8 cellular contexts compared by ENCODE assay signal in genomic region chr1:233326995-233327937, GRCh38. TPM values are rescaled to one million over a fixed set of nuclear protein-coding genes. Genes with fewer than 3 reads are reported as not detected.
DNase-seq lines count a peak whose midpoint lies in the region; ATAC-seq lines count a peak whose summit lies in the region.

TSS of gene MAP3K21 (plus strand) at chr1:233327724. CDS start at chr1:233328029, 305 bp downstream.

- H3K27me3 Mint-ChIP-seq in activated CD4-positive, alpha-beta T cell treated with anti-CD3 and anti-CD28 coated beads, Interleukin-2, amount 10 ng/mL, durations not matched to agents 7 days and 5 days, result peaks cover 24% of the 10 kb centered on the region
- peaks cover 3% of the 10 kb centered on the region for H3K27me3 Mint-ChIP-seq in memory B cell

- H3K9me3 Mint-ChIP-seq in activated CD4-positive, alpha-beta T cell treated with anti-CD3 and anti-CD28 coated beads, Interleukin-2, amount 10 ng/mL, durations not matched to agents 7 days and 5 days, result no peaks in the 10 kb centered on the region
- no peaks in the 10 kb centered on the region for H3K9me3 Mint-ChIP-seq in memory B cell

- CTCF ChIA-PET in activated CD4-positive, alpha-beta T cell treated with anti-CD3 and anti-CD28 coated beads, Interleukin-2, amount 10 ng/mL, durations not matched to agents 7 days and 5 days (lab: Charles Lee), result interaction anchor here (1.9 kb wide), 1 partner anchor 22 kb away, joined by 4 read pairs; no protein-coding TSS in a partner anchor

- H3K36me3 Mint-ChIP-seq in activated CD4-positive, alpha-beta T cell treated with anti-CD3 and anti-CD28 coated beads, Interleukin-2, amount 10 ng/mL, durations not matched to agents 7 days and 5 days (ENCODE audit: low read depth), result no peaks in the 10 kb centered on the region
- peaks cover 1% of the 10 kb centered on the region for H3K36me3 Mint-ChIP-seq in memory B cell

- POLR2A ChIA-PET in activated CD4-positive, alpha-beta T cell treated with anti-CD3 and anti-CD28 coated beads, Interleukin-2, amount 10 ng/mL, durations not matched to agents 7 days and 5 days (lab: Charles Lee), result interaction anchor here (0.8 kb wide), 1 partner anchor 138 kb away, joined by 3 read pairs; no protein-coding TSS in a partner anchor

- peak within 1 kb of the TSS; percentile 7 for H3K27ac Mint-ChIP-seq in activated CD4-positive, alpha-beta T cell treated with anti-CD3 and anti-CD28 coated beads, Interleukin-2, amount 10 ng/mL, durations not matched to agents 7 days and 5 days
- H3K27ac Mint-ChIP-seq in memory B cell, result peak within 1 kb of the TSS; percentile 78

- H3K4me3 Mint-ChIP-seq in activated CD4-positive, alpha-beta T cell treated with anti-CD3 and anti-CD28 coated beads, Interleukin-2, amount 10 ng/mL, durations not matched to agents 7 days and 5 days, result peak within 1 kb of the TSS; percentile 71
- H3K4me3 Mint-ChIP-seq in memory B cell, result peak within 1 kb of the TSS; percentile 76

- DNase-seq in AML-193 (lab: John Stamatoyannopoulos, UW), result peak; percentile 86 to 89
- DNase-seq in NCI-H524 treated with DMSO at 0.1 percent for 48 hours (lab: John Stamatoyannopoulos, UW), result peak; percentile 29
- DNase-seq in activated CD4-positive, alpha-beta T cell treated with anti-CD3 and anti-CD28 coated beads, Interleukin-2, amount 10 ng/mL, durations not matched to agents 7 days and 5 days, result peak; percentile 85
- DNase-seq in dermis microvascular lymphatic vessel endothelial cell (ENCODE audit: low read depth in 2 of 2), result peak; percentile 11 to 15
- DNase-seq in memory B cell (ENCODE audit: low spot score in 2 of 2), result peak; percentile 88 to 97
- peak; percentile 66 for DNase-seq in stimulated activated CD8-positive, alpha-beta memory T cell treated with anti-CD3 and anti-CD28 coated beads, Interleukin-12 subunit alpha, Interleukin-12 subunit beta, amount 100 ng/mL, for 24 hours (ENCODE audit: extremely low read depth)

- peaks cover 12% of the 10 kb centered on the region for H3K4me1 Mint-ChIP-seq in activated CD4-positive, alpha-beta T cell treated with anti-CD3 and anti-CD28 coated beads, Interleukin-2, amount 10 ng/mL, durations not matched to agents 7 days and 5 days
- H3K4me1 Mint-ChIP-seq in memory B cell, result peaks cover 13% of the 10 kb centered on the region

- ATAC-seq in GM19328 (IDR thresholded peaks at IDR 0.05; ENCODE audit: unreplicated experiment) (peak; percentile 88), HG03457 (IDR thresholded peaks at IDR 0.05; ENCODE audit: unreplicated experiment) (peak; percentile 93), memory B cell (ENCODE audit: low read depth) (peak; percentile 90)

RNA-seq across cellular contexts. Expression of gene MAP3K21, which starts in this region (rescaled TPM):
- under 1 TPM; 0.84 to 0.87 TPM for total RNA-seq in activated CD4-positive, alpha-beta T cell treated with anti-CD3 and anti-CD28 coated beads, Interleukin-2, amount 10 ng/mL, durations not matched to agents 7 days and 5 days
- total RNA-seq in dermis microvascular lymphatic vessel endothelial cell, result 0.90 and 1.3 TPM in 2 replicates

Comparison
In these comparisons a context has a peak if more than half of its experiments do, and no peak if none do; other contexts are left out.
1. Peak in every context shown above with its lines: DNase-seq and ATAC-seq.
2. Peak in DNase-seq in activated CD4-positive, alpha-beta T cell treated with anti-CD3 and anti-CD28 coated beads, Interleukin-2, amount 10 ng/mL, durations not matched to agents 7 days and 5 days; RNA of the gene not detected or under 1 TPM.
3. DNase-seq: peak in every context shown above with its lines; median percentile 92 in memory B cell; 88 in AML-193; 85 in activated CD4-positive, alpha-beta T cell treated with anti-CD3 and anti-CD28 coated beads, Interleukin-2, amount 10 ng/mL, durations not matched to agents 7 days and 5 days; 66 in stimulated activated CD8-positive, alpha-beta memory T cell treated with anti-CD3 and anti-CD28 coated beads, Interleukin-12 subunit alpha, Interleukin-12 subunit beta, amount 100 ng/mL, for 24 hours; 29 in NCI-H524 treated with DMSO at 0.1 percent for 48 hours; 13 in dermis microvascular lymphatic vessel endothelial cell.